In genomic region chr2:105774781-105775337, GRCh38 we compare ENCODE assay signal across 14 cellular contexts. TPM values are rescaled to one million over a fixed set of nuclear protein-coding genes. Genes with fewer than 3 reads are reported as not detected.
A peak's percentile ranks its signal among the peaks of the same experiment; 100 is the strongest.
DNase-seq lines count a peak whose midpoint lies in the region; ATAC-seq, FAIRE-seq and TF ChIP-seq lines count a peak whose summit lies in the region.
"Had no signal": no experiment of that assay in that cellular context is flagged by ENCODE, and none has a peak within 500 bp of the region (broad histone marks: within the 10 kb centered on the region; RNA-seq: fewer than 3 reads in every experiment).

No MANE protein-coding gene starts in this region.

- H3K36me3 ChIP-seq in SJCRH30 = 0 out of 2 replicates have a peak, but pooled peaks cover 11% of the 10 kb centered on the region
- H3K36me3 ChIP-seq: right atrium auricular region had no signal

- peak overlapping the region; percentile 57 for H3K4me3 Mint-ChIP-seq in activated T-cell treated with anti-CD3 and anti-CD28 coated beads, Interleukin-2, amount 50 U/mL, for 24 hours
- peak overlapping the region; percentile 72 for H3K4me3 Mint-ChIP-seq in activated naive CD8-positive, alpha-beta T cell treated with anti-CD3 and anti-CD28 coated beads, Interleukin-2, amount 50 U/mL, for 24 hours
- no peak overlapping the region for H3K4me3 Mint-ChIP-seq in stimulated activated memory B cell treated with anti-CD40 and anti-IgM and Interleukin-4, amounts not matched to agents 10 μg/mL and 1 μg/mL and 100 μg/mL, for 72 hours

- no peak for FAIRE-seq in D721Med (lab: Jason Lieb, UNC)

- TF ChIP-seq CTCF in RWPE1 (conservative IDR thresholded peaks at IDR 0.05; ENCODE audit: low read depth) = no peak
- no peak for TF ChIP-seq CTCF in D721Med (IDR thresholded peaks at IDR 0.05; ENCODE audit: insufficient read depth, missing control alignments)

- POLR2A ChIA-PET in RWPE1 (lab: Yijun Ruan, JAX; ENCODE audit: low non-redundant PET) = no interaction called here

- peak; percentile 28 for DNase-seq in activated T-cell treated with anti-CD3 and anti-CD28 coated beads, Interleukin-2, amount 50 U/mL, for 24 hours
- no peak for DNase-seq in activated T-cell treated with anti-CD3 and anti-CD28 coated beads, Interleukin-2, amount 50 U/mL, for 1 hour
- no peak for DNase-seq in RWPE1 (ENCODE audit: low spot score)
- DNase-seq in activated naive CD8-positive, alpha-beta T cell treated with anti-CD3 and anti-CD28 coated beads, Interleukin-2, amount 50 U/mL, for 24 hours = no peak
- DNase-seq in D721Med (ENCODE audit: insufficient read length, low spot score) = no peak
- no peak for DNase-seq in SJCRH30
- DNase-seq: DMS 273 treated with DMSO at 0.1 percent for 48 hours, NCI-H2029 treated with DMSO at 0.1 percent for 48 hours, NCI-H526 treated with DMSO at 0.1 percent for 48 hours had no signal

- ATAC-seq in activated naive CD8-positive, alpha-beta T cell treated with anti-CD3 and anti-CD28 coated beads, Interleukin-2, amount 50 U/mL, for 24 hours = no peak
- no peak for ATAC-seq in stimulated activated memory B cell treated with anti-CD40 and anti-IgM and Interleukin-4, amounts not matched to agents 10 μg/mL and 1 μg/mL and 100 μg/mL, for 72 hours
- no peak for ATAC-seq in HG02981 (IDR thresholded peaks at IDR 0.05; ENCODE audit: unreplicated experiment)
- ATAC-seq: SK-N-SH treated with all-trans-retinoic acid at 6 μM for 48 hours had no signal

- H3K27ac Mint-ChIP-seq in activated T-cell treated with anti-CD3 and anti-CD28 coated beads, Interleukin-2, amount 50 U/mL, for 24 hours = peak overlapping the region; percentile 93
- peak overlapping the region; percentile 92 for H3K27ac Mint-ChIP-seq in activated naive CD8-positive, alpha-beta T cell treated with anti-CD3 and anti-CD28 coated beads, Interleukin-2, amount 50 U/mL, for 24 hours
- peak overlapping the region; percentile 94 for H3K27ac Mint-ChIP-seq in stimulated activated memory B cell treated with anti-CD40 and anti-IgM and Interleukin-4, amounts not matched to agents 10 μg/mL and 1 μg/mL and 100 μg/mL, for 72 hours

- H3K27ac ChIP-seq in RWPE1 (0 out of 2 replicates have a peak overlapping the region, but pooled peaks have one; percentile 47), SJCRH30 (no peak overlapping the region)
- H3K27ac ChIP-seq: right atrium auricular region, VCaP had no signal

- no peaks in the 10 kb centered on the region for H3K27me3 ChIP-seq in SJCRH30
- H3K27me3 ChIP-seq: right atrium auricular region had no signal

- no peaks in the 10 kb centered on the region for H3K27me3 Mint-ChIP-seq in activated T-cell treated with anti-CD3 and anti-CD28 coated beads, Interleukin-2, amount 50 U/mL, for 24 hours
- no peaks in the 10 kb centered on the region for H3K27me3 Mint-ChIP-seq in activated naive CD8-positive, alpha-beta T cell treated with anti-CD3 and anti-CD28 coated beads, Interleukin-2, amount 50 U/mL, for 24 hours
- no peaks in the 10 kb centered on the region for H3K27me3 Mint-ChIP-seq in stimulated activated memory B cell treated with anti-CD40 and anti-IgM and Interleukin-4, amounts not matched to agents 10 μg/mL and 1 μg/mL and 100 μg/mL, for 72 hours

- peaks cover 72% of the 10 kb centered on the region for H3K36me3 Mint-ChIP-seq in activated T-cell treated with anti-CD3 and anti-CD28 coated beads, Interleukin-2, amount 50 U/mL, for 24 hours (ENCODE audit: low read depth)
- H3K36me3 Mint-ChIP-seq in activated naive CD8-positive, alpha-beta T cell treated with anti-CD3 and anti-CD28 coated beads, Interleukin-2, amount 50 U/mL, for 24 hours (ENCODE audit: low read depth) = peaks cover 23% of the 10 kb centered on the region
- H3K36me3 Mint-ChIP-seq in stimulated activated memory B cell treated with anti-CD40 and anti-IgM and Interleukin-4, amounts not matched to agents 10 μg/mL and 1 μg/mL and 100 μg/mL, for 72 hours = peaks cover 26% of the 10 kb centered on the region

- H3K4me1 ChIP-seq in SJCRH30 = no peaks in the 10 kb centered on the region

- peaks cover 93% of the 10 kb centered on the region for H3K4me1 Mint-ChIP-seq in activated T-cell treated with anti-CD3 and anti-CD28 coated beads, Interleukin-2, amount 50 U/mL, for 24 hours (ENCODE audit: low read depth)
- H3K4me1 Mint-ChIP-seq in activated naive CD8-positive, alpha-beta T cell treated with anti-CD3 and anti-CD28 coated beads, Interleukin-2, amount 50 U/mL, for 24 hours = peaks cover 96% of the 10 kb centered on the region
- H3K4me1 Mint-ChIP-seq in stimulated activated memory B cell treated with anti-CD40 and anti-IgM and Interleukin-4, amounts not matched to agents 10 μg/mL and 1 μg/mL and 100 μg/mL, for 72 hours = peaks cover 89% of the 10 kb centered on the region

- no peaks in the 10 kb centered on the region for H3K9me3 Mint-ChIP-seq in activated T-cell treated with anti-CD3 and anti-CD28 coated beads, Interleukin-2, amount 50 U/mL, for 24 hours
- H3K9me3 Mint-ChIP-seq in activated naive CD8-positive, alpha-beta T cell treated with anti-CD3 and anti-CD28 coated beads, Interleukin-2, amount 50 U/mL, for 24 hours = no peaks in the 10 kb centered on the region
- H3K9me3 Mint-ChIP-seq in stimulated activated memory B cell treated with anti-CD40 and anti-IgM and Interleukin-4, amounts not matched to agents 10 μg/mL and 1 μg/mL and 100 μg/mL, for 72 hours = no peaks in the 10 kb centered on the region

- no peaks in the 10 kb centered on the region for H3K9me3 ChIP-seq in SJCRH30 (replicated peaks)
- H3K9me3 ChIP-seq: right atrium auricular region had no signal

- CTCF ChIA-PET in RWPE1 (lab: Yijun Ruan, JAX) = no interaction called here

- H3K4me3 ChIP-seq in SJCRH30 = no peak overlapping the region
- H3K4me3 ChIP-seq: right atrium auricular region had no signal

RNA-seq across cellular contexts. Expression of gene NCK2, which starts 30.1 kb away (rescaled TPM):
- 50.5 and 51.9 TPM in 2 replicates for total RNA-seq in SJCRH30 (2014; rRNA removed; shearing (Covaris generic))
